Comparison of ENCODE assay signal across 1 cellular context in the genomic region with DNA sequence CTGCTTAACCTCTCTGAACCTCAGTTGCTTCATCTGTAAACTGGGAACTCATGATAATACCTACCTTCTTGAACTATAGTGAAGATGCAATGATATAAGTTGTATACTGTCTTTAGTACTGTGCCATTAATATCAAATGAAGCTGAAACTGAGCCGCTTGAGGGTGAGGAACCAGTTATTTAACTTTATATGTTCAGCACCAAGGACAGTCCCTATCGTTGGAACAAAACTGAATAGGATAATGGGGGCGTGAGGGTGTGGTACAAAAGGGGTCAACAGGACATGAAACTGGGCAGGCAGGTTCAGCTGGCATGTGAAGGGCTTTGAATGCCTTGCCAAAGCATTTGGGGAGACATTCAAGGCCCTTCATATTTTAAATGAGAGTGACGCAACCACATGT.
TF ChIP-seq lines count a peak whose summit lies in the region.

No MANE protein-coding gene starts in this region.

TF ChIP-seq in GM23338, 12 proteins besides CTCF, POLR2A, EP300 and RAD21 (continued from another document):
- TF ChIP-seq, protein P1, sequence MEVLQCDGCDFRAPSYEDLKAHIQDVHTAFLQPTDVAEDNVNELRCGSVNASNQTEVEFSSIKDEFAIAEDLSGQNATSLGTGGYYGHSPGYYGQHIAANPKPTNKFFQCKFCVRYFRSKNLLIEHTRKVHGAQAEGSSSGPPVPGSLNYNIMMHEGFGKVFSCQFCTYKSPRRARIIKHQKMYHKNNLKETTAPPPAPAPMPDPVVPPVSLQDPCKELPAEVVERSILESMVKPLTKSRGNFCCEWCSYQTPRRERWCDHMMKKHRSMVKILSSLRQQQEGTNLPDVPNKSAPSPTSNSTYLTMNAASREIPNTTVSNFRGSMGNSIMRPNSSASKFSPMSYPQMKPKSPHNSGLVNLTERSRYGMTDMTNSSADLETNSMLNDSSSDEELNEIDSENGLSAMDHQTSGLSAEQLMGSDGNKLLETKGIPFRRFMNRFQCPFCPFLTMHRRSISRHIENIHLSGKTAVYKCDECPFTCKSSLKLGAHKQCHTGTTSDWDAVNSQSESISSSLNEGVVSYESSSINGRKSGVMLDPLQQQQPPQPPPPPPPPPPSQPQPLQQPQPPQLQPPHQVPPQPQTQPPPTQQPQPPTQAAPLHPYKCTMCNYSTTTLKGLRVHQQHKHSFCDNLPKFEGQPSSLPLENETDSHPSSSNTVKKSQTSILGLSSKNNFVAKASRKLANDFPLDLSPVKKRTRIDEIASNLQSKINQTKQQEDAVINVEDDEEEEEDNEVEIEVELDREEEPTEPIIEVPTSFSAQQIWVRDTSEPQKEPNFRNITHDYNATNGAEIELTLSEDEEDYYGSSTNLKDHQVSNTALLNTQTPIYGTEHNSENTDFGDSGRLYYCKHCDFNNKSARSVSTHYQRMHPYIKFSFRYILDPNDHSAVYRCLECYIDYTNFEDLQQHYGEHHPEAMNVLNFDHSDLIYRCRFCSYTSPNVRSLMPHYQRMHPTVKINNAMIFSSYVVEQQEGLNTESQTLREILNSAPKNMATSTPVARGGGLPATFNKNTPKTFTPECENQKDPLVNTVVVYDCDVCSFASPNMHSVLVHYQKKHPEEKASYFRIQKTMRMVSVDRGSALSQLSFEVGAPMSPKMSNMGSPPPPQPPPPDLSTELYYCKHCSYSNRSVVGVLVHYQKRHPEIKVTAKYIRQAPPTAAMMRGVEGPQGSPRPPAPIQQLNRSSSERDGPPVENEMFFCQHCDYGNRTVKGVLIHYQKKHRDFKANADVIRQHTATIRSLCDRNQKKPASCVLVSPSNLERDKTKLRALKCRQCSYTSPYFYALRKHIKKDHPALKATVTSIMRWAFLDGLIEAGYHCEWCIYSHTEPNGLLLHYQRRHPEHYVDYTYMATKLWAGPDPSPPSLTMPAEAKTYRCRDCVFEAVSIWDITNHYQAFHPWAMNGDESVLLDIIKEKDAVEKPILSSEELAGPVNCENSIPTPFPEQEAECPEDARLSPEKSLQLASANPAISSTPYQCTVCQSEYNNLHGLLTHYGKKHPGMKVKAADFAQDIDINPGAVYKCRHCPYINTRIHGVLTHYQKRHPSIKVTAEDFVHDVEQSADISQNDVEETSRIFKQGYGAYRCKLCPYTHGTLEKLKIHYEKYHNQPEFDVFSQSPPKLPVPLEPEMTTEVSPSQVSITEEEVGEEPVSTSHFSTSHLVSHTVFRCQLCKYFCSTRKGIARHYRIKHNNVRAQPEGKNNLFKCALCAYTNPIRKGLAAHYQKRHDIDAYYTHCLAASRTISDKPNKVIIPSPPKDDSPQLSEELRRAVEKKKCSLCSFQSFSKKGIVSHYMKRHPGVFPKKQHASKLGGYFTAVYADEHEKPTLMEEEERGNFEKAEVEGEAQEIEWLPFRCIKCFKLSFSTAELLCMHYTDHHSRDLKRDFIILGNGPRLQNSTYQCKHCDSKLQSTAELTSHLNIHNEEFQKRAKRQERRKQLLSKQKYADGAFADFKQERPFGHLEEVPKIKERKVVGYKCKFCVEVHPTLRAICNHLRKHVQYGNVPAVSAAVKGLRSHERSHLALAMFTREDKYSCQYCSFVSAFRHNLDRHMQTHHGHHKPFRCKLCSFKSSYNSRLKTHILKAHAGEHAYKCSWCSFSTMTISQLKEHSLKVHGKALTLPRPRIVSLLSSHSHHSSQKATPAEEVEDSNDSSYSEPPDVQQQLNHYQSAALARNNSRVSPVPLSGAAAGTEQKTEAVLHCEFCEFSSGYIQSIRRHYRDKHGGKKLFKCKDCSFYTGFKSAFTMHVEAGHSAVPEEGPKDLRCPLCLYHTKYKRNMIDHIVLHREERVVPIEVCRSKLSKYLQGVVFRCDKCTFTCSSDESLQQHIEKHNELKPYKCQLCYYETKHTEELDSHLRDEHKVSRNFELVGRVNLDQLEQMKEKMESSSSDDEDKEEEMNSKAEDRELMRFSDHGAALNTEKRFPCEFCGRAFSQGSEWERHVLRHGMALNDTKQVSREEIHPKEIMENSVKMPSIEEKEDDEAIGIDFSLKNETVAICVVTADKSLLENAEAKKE (CRISPR knock-in tag; IDR thresholded peaks at IDR 0.05): no peak
